ENCODE assay signal across 10 cellular contexts in genomic region chr20:32019563-32020463, GRCh38. TPM values are rescaled to one million over a fixed set of nuclear protein-coding genes. Genes with fewer than 3 reads are reported as not detected.
DNase-seq lines count a peak whose midpoint lies in the region; ATAC-seq and TF ChIP-seq lines count a peak whose summit lies in the region.
"Had no signal": no experiment of that assay in that cellular context is flagged by ENCODE, and none has a peak within 500 bp of the region (broad histone marks: within the 10 kb centered on the region; RNA-seq: fewer than 3 reads in every experiment).

No MANE protein-coding gene starts in this region.

- H3K79me2 ChIP-seq in osteoblast (ENCODE audit: insufficient read depth, low read length) = no peaks in the 10 kb centered on the region

- H3K27me3 ChIP-seq in osteoblast (ENCODE audit: insufficient read depth, low read length) = peaks cover 56% of the 10 kb centered on the region

- H3K36me3 Mint-ChIP-seq in IgD-negative memory B cell (peaks cover 2% of the 10 kb centered on the region), chondrocyte (ENCODE audit: low read depth) (peaks cover 9% of the 10 kb centered on the region)

- no peak overlapping the region for H3K4me2 ChIP-seq in osteoblast (ENCODE audit: insufficient read depth, low read length)

- DNase-seq in NCI-H345 treated with DMSO at 0.1 percent for 48 hours (lab: John Stamatoyannopoulos, UW; ENCODE audit: unreplicated experiment) = peak; percentile 31
- DNase-seq in NCI-H345 (lab: John Stamatoyannopoulos, UW) = no peak
- DNase-seq in chondrocyte (ENCODE audit: low spot score) = no peak
- peak; percentile 57 for DNase-seq in osteoblast (ENCODE audit: insufficient read length, low spot score, missing footprints)
- no peak for DNase-seq in hypothalamus (lab: John Stamatoyannopoulos, UW)
- DNase-seq in SW 1271 (lab: John Stamatoyannopoulos, UW) = no peak
- DNase-seq: activated gamma-delta T cell, occipital lobe had no signal

- H4K20me1 ChIP-seq in osteoblast (ENCODE audit: insufficient read depth, low read length) = no peaks in the 10 kb centered on the region

- H3K27ac Mint-ChIP-seq in IgD-negative memory B cell (peak overlapping the region in 1 of 3 donors; percentile 19), chondrocyte (ENCODE audit: unreplicated experiment) (no peak overlapping the region)

- H3K27ac ChIP-seq in osteoblast (ENCODE audit: low read depth, low read length) = no peak overlapping the region

- H3K36me3 ChIP-seq in osteoblast (ENCODE audit: insufficient read depth, low read length) = no peaks in the 10 kb centered on the region

- H3K4me1 ChIP-seq in osteoblast (ENCODE audit: insufficient read depth, low read length) = no peaks in the 10 kb centered on the region

- peak overlapping the region; percentile 56 to 95 (median 86) for H3K4me3 Mint-ChIP-seq in IgD-negative memory B cell
- H3K4me3 Mint-ChIP-seq in chondrocyte (ENCODE audit: unreplicated experiment) = peak overlapping the region; percentile 70

- peaks cover 11 to 14% (median 12%) of the 10 kb centered on the region in 3 donors for H3K4me1 Mint-ChIP-seq in IgD-negative memory B cell
- H3K4me1 Mint-ChIP-seq in chondrocyte (ENCODE audit: low read depth) = peaks cover 18% of the 10 kb centered on the region

- H3K4me3 ChIP-seq in osteoblast (ENCODE audit: insufficient read depth, low read length) = no peak overlapping the region

- no peak for ATAC-seq in HG03159 (IDR thresholded peaks at IDR 0.05; ENCODE audit: unreplicated experiment)

- no peaks in the 10 kb centered on the region for H3K9me3 ChIP-seq in osteoblast (ENCODE audit: low read depth, low read length)

- no peaks in the 10 kb centered on the region for H3K9me3 Mint-ChIP-seq in IgD-negative memory B cell
- H3K9me3 Mint-ChIP-seq in chondrocyte (ENCODE audit: low read depth) = no peaks in the 10 kb centered on the region

- no peak overlapping the region for H2AFZ ChIP-seq in osteoblast (ENCODE audit: low read length)

- TF ChIP-seq CTCF in chondrocyte (IDR thresholded peaks at IDR 0.05) (no peak), osteoblast (IDR thresholded peaks at IDR 0.05; ENCODE audit: extremely low read depth, low read depth, low read length) (no peak)

- H3K27me3 Mint-ChIP-seq in IgD-negative memory B cell (peaks cover 64% of the 10 kb centered on the region), chondrocyte (ENCODE audit: low read depth) (peaks cover 84% of the 10 kb centered on the region)

RNA-seq across cellular contexts. Expression of gene CCM2L, which starts 9.6 kb away (rescaled TPM):
- polyA plus RNA-seq in IgD-negative memory B cell = not detected
- total RNA-seq in chondrocyte = not detected in 3 replicates
- total RNA-seq in osteoblast = not detected in 2 replicates

RNA-seq across cellular contexts. Expression of gene HCK, which starts 32.2 kb away (rescaled TPM):
- 52.0 TPM for polyA plus RNA-seq in IgD-negative memory B cell
- not detected in 3 replicates for total RNA-seq in chondrocyte
- 0.36 TPM in 1 of 2 replicates, not detected in the other for total RNA-seq in osteoblast

RNA-seq across cellular contexts. Expression of gene XKR7, which starts 51.9 kb away (rescaled TPM):
- not detected for polyA plus RNA-seq in IgD-negative memory B cell
- total RNA-seq in chondrocyte = 0.02 TPM in 1 of 3 replicates, not detected in the others
- total RNA-seq in osteoblast = under 0.01 TPM in 1 of 2 replicates, not detected in the other

Comparison
In these comparisons a context has a peak if more than half of its experiments do, and no peak if none do; other contexts are left out.
1. DNase-seq: peak in NCI-H345 treated with DMSO at 0.1 percent for 48 hours (single experiment) and osteoblast (single experiment); none in NCI-H345 (single experiment), chondrocyte (single experiment), hypothalamus (0 of 51) and SW 1271 (0 of 2).